ENCODE assay signal across 28 cellular contexts in genomic region chr19:8664671-8665057, GRCh38. TPM values are rescaled to one million over a fixed set of nuclear protein-coding genes. Genes with fewer than 3 reads are reported as not detected.
DNase-seq lines count a peak whose midpoint lies in the region; ATAC-seq and TF ChIP-seq lines count a peak whose summit lies in the region.
"Had no signal": no experiment of that assay in that cellular context is flagged by ENCODE, and none has a peak within 500 bp of the region (broad histone marks: within the 10 kb centered on the region; RNA-seq: fewer than 3 reads in every experiment).

No MANE protein-coding gene starts in this region.

- intact Hi-C loops in stomach (cut with DNase I; ENCODE audit: low total_unique reads), result no loop called here

- H3K27me3 ChIP-seq in DND-41 (ENCODE audit: insufficient read depth, low read length, poor library complexity) (no peaks in the 10 kb centered on the region), stomach (peaks cover 3 to 47% (median 4%) of the 10 kb centered on the region in 3 donors)
- H3K27me3 ChIP-seq: adrenal gland, brain microvascular endothelial cell, foreskin keratinocyte, uterus had no signal

- peak overlapping the region; percentile 58 for H3K27ac Mint-ChIP-seq in activated CD8-positive, alpha-beta memory T cell treated with anti-CD3 and anti-CD28 coated beads, Interleukin-2, amount 10 ng/mL, durations not matched to agents 7 days and 5 days
- no peak overlapping the region for H3K27ac Mint-ChIP-seq in activated T-helper 17 cell treated with anti-CD3 and anti-CD28 coated beads, Interleukin-2, amount 50 U/mL, for 72 hours
- H3K27ac Mint-ChIP-seq in natural killer cell treated with Interleukin-12 subunit alpha and Interleukin-12 subunit beta and Interleukin-15 and Interleukin-18, amount 100 ng/mL, for 72 hours, result peak overlapping the region; percentile 35 to 37

- 60 to 87% (median 69%) methylated on average over 2 to 4 of the region's 4 CpGs for WGBS in stomach, 5 donors

- no peaks in the 10 kb centered on the region for H3K9me3 ChIP-seq in DND-41 (ENCODE audit: insufficient read depth, low read length, severe bottlenecking)
- peaks cover 0 to 6% (median 0%) of the 10 kb centered on the region in 4 donors for H3K9me3 ChIP-seq in stomach
- H3K9me3 ChIP-seq: adrenal gland, uterus had no signal

- H3K36me3 ChIP-seq in DND-41 (ENCODE audit: insufficient read depth, low read length), result no peaks in the 10 kb centered on the region
- H3K36me3 ChIP-seq in stomach, result no peaks in the 10 kb centered on the region
- H3K36me3 ChIP-seq: adrenal gland, brain microvascular endothelial cell, heart right ventricle, uterus had no signal

- peak overlapping the region; percentile 54 for H2AFZ ChIP-seq in DND-41 (ENCODE audit: low read depth, low read length)

- no peak for TF ChIP-seq POLR2A in stomach (IDR thresholded peaks at IDR 0.05)

- H3K4me2 ChIP-seq in DND-41 (ENCODE audit: insufficient read depth, low read length), result peak overlapping the region; percentile 54

- no peaks in the 10 kb centered on the region for H3K79me2 ChIP-seq in DND-41 (ENCODE audit: insufficient read depth, low read length)

- TF ChIP-seq EP300 in stomach (IDR thresholded peaks at IDR 0.05), result no peak

- peaks cover 54% of the 10 kb centered on the region for H3K4me1 Mint-ChIP-seq in activated CD8-positive, alpha-beta memory T cell treated with anti-CD3 and anti-CD28 coated beads, Interleukin-2, amount 10 ng/mL, durations not matched to agents 7 days and 5 days
- H3K4me1 Mint-ChIP-seq in activated T-helper 17 cell treated with anti-CD3 and anti-CD28 coated beads, Interleukin-2, amount 50 U/mL, for 72 hours, result peaks cover 18% of the 10 kb centered on the region
- H3K4me1 Mint-ChIP-seq in natural killer cell treated with Interleukin-12 subunit alpha and Interleukin-12 subunit beta and Interleukin-15 and Interleukin-18, amount 100 ng/mL, for 72 hours (ENCODE audit: low read depth in 2 of 2), result peaks cover 55 to 57% of the 10 kb centered on the region in 2 donors

- H3K9ac ChIP-seq in DND-41 (ENCODE audit: low read depth, low read length), result peak overlapping the region; percentile 51

- H4K20me1 ChIP-seq in DND-41 (ENCODE audit: insufficient read depth, low read length), result no peaks in the 10 kb centered on the region

- no peak for DNase-seq in activated CD8-positive, alpha-beta memory T cell treated with anti-CD3 and anti-CD28 coated beads, Interleukin-2, amount 10 ng/mL, durations not matched to agents 7 days and 5 days
- DNase-seq in activated CD8-positive, alpha-beta memory T cell treated with anti-CD3 and anti-CD28 coated beads for 24 hours, result no peak
- no peak for DNase-seq in DND-41
- no peak for DNase-seq in natural killer cell treated with Interleukin-12 subunit alpha and Interleukin-12 subunit beta and Interleukin-15 and Interleukin-18, amount 100 ng/mL, for 72 hours (ENCODE audit: low spot score)
- no peak for DNase-seq in HUDEP-2 (lab: John Stamatoyannopoulos, UW; ENCODE audit: unreplicated experiment in 76 of 76)
- DNase-seq in stomach, result no peak
- no peak for DNase-seq in DMS153 treated with DMSO at 0.1 percent for 48 hours (lab: John Stamatoyannopoulos, UW; ENCODE audit: unreplicated experiment)
- DNase-seq: activated CD4-positive, CD25-positive, alpha-beta regulatory T cell treated with anti-CD3 and anti-CD28 coated beads, Interleukin-2, amount 50 U/mL, for 72 hours; brain microvascular endothelial cell; foreskin keratinocyte; heart right ventricle; left cardiac atrium; mammary epithelial cell; NCI-H1436 treated with DMSO at 0.1 percent for 48 hours; NCI-H2107; OCI-M1; uterus had no signal

- CTCF ChIA-PET in activated CD8-positive, alpha-beta memory T cell treated with anti-CD3 and anti-CD28 coated beads, Interleukin-2, amount 10 ng/mL, durations not matched to agents 7 days and 5 days (lab: Charles Lee), result interaction anchor here (0.6 to 7.2 kb wide), 5 partner anchors 10 to 36 kb away, joined by 3 to 41 read pairs (median 8); partner anchors contain the start of gene ACTL9

- no peak overlapping the region for H3K4me3 Mint-ChIP-seq in activated CD8-positive, alpha-beta memory T cell treated with anti-CD3 and anti-CD28 coated beads, Interleukin-2, amount 10 ng/mL, durations not matched to agents 7 days and 5 days
- H3K4me3 Mint-ChIP-seq in activated T-helper 17 cell treated with anti-CD3 and anti-CD28 coated beads, Interleukin-2, amount 50 U/mL, for 72 hours, result peak overlapping the region; percentile 2
- H3K4me3 Mint-ChIP-seq in natural killer cell treated with Interleukin-12 subunit alpha and Interleukin-12 subunit beta and Interleukin-15 and Interleukin-18, amount 100 ng/mL, for 72 hours, result peak overlapping the region; percentile 38

- peak overlapping the region; percentile 79 for H3K27ac ChIP-seq in DND-41 (ENCODE audit: low read length)
- no peak overlapping the region for H3K27ac ChIP-seq in stomach
- H3K27ac ChIP-seq: adrenal gland, brain microvascular endothelial cell, foreskin keratinocyte, uterus had no signal

- H3K27me3 Mint-ChIP-seq in activated CD8-positive, alpha-beta memory T cell treated with anti-CD3 and anti-CD28 coated beads, Interleukin-2, amount 10 ng/mL, durations not matched to agents 7 days and 5 days, result peaks cover 2% of the 10 kb centered on the region
- H3K27me3 Mint-ChIP-seq in activated T-helper 17 cell treated with anti-CD3 and anti-CD28 coated beads, Interleukin-2, amount 50 U/mL, for 72 hours, result no peaks in the 10 kb centered on the region
- H3K27me3 Mint-ChIP-seq in natural killer cell treated with Interleukin-12 subunit alpha and Interleukin-12 subunit beta and Interleukin-15 and Interleukin-18, amount 100 ng/mL, for 72 hours, result no peaks in the 10 kb centered on the region

- TF ChIP-seq CTCF in DND-41 (IDR thresholded peaks at IDR 0.05; ENCODE audit: borderline replicate concordance, extremely low read depth, low read length, poor library complexity, severe bottlenecking) (no peak), stomach (IDR thresholded peaks at IDR 0.05) (no peak)

- H3K4me1 ChIP-seq in DND-41 (ENCODE audit: insufficient read depth, low read length) (peaks cover 62% of the 10 kb centered on the region), stomach (no peaks in the 10 kb centered on the region)
- H3K4me1 ChIP-seq: adrenal gland, foreskin keratinocyte, uterus had no signal

- H3K4me3 ChIP-seq in DND-41 (ENCODE audit: low read depth in 1 of 2, low read length in 2 of 2) (peak overlapping the region in 1 of 2 experiments; percentile 36; a peak in 2 of 4 replicates), stomach (no peak overlapping the region)
- H3K4me3 ChIP-seq: adrenal gland, heart right ventricle, skin epidermis, uterus had no signal

- peak; percentile 10 for ATAC-seq in activated CD8-positive, alpha-beta memory T cell treated with anti-CD3 and anti-CD28 coated beads, Interleukin-2, amount 10 ng/mL, durations not matched to agents 7 days and 5 days
- no peak for ATAC-seq in DND-41 (ENCODE audit: insufficient read depth, low read depth)
- no peak for ATAC-seq in activated T-helper 17 cell treated with anti-CD3 and anti-CD28 coated beads, Interleukin-2, amount 50 U/mL, for 72 hours (replicated peaks)
- no peak for ATAC-seq in natural killer cell treated with Interleukin-12 subunit alpha and Interleukin-12 subunit beta and Interleukin-15 and Interleukin-18, amount 100 ng/mL, for 72 hours
- ATAC-seq: esophagus mucosa, foreskin keratinocyte, heart right ventricle, left cardiac atrium had no signal

- H3K36me3 Mint-ChIP-seq in activated CD8-positive, alpha-beta memory T cell treated with anti-CD3 and anti-CD28 coated beads, Interleukin-2, amount 10 ng/mL, durations not matched to agents 7 days and 5 days, result peaks cover 11% of the 10 kb centered on the region
- H3K36me3 Mint-ChIP-seq in activated T-helper 17 cell treated with anti-CD3 and anti-CD28 coated beads, Interleukin-2, amount 50 U/mL, for 72 hours (ENCODE audit: low read depth), result no peaks in the 10 kb centered on the region
- no peaks in the 10 kb centered on the region for H3K36me3 Mint-ChIP-seq in natural killer cell treated with Interleukin-12 subunit alpha and Interleukin-12 subunit beta and Interleukin-15 and Interleukin-18, amount 100 ng/mL, for 72 hours
- H3K36me3 Mint-ChIP-seq: IgD-negative memory B cell had no signal

- peaks cover 3% of the 10 kb centered on the region for H3K9me3 Mint-ChIP-seq in activated CD8-positive, alpha-beta memory T cell treated with anti-CD3 and anti-CD28 coated beads, Interleukin-2, amount 10 ng/mL, durations not matched to agents 7 days and 5 days (ENCODE audit: low read depth)
- peaks cover 5% of the 10 kb centered on the region for H3K9me3 Mint-ChIP-seq in activated T-helper 17 cell treated with anti-CD3 and anti-CD28 coated beads, Interleukin-2, amount 50 U/mL, for 72 hours
- no peaks in the 10 kb centered on the region for H3K9me3 Mint-ChIP-seq in natural killer cell treated with Interleukin-12 subunit alpha and Interleukin-12 subunit beta and Interleukin-15 and Interleukin-18, amount 100 ng/mL, for 72 hours

RNA-seq across cellular contexts. Expression of gene ACTL9, which starts 33.9 kb away (rescaled TPM):
- total RNA-seq in activated CD8-positive, alpha-beta memory T cell treated with anti-CD3 and anti-CD28 coated beads, Interleukin-2, amount 10 ng/mL, durations not matched to agents 7 days and 5 days, result not detected
- total RNA-seq in activated T-helper 17 cell treated with anti-CD3 and anti-CD28 coated beads, Interleukin-2, amount 50 U/mL, for 72 hours, result not detected
- not detected for total RNA-seq in natural killer cell treated with Interleukin-12 subunit alpha and Interleukin-12 subunit beta and Interleukin-15 and Interleukin-18, amount 100 ng/mL, for 72 hours
- total RNA-seq in stomach, result not detected
- not detected for polyA plus RNA-seq in stomach
- total RNA-seq: A673; activated T-helper 2 cell treated with anti-CD3 and anti-CD28 coated beads, Interferon-gamma antibody, Interleukin-2, Interleukin-4, amounts not matched to agents 10 μg/mL and 5 μg/mL and 100 μg/mL, durations not matched to agents 14 hours and 24 hours and 36 hours; adrenal gland; esophagus mucosa; foreskin keratinocyte; heart right ventricle; left cardiac atrium; mammary epithelial cell; myocyte; NCI-H460; osteoblast; temporal lobe; uterus had no signal
- polyA plus RNA-seq: adrenal gland, foreskin keratinocyte, heart right ventricle, IgD-negative memory B cell, mammary epithelial cell had no signal

RNA-seq across cellular contexts. Expression of gene NFILZ, which starts 34.2 kb away (rescaled TPM):
- not detected for total RNA-seq in activated CD8-positive, alpha-beta memory T cell treated with anti-CD3 and anti-CD28 coated beads, Interleukin-2, amount 10 ng/mL, durations not matched to agents 7 days and 5 days
- not detected for total RNA-seq in activated T-helper 17 cell treated with anti-CD3 and anti-CD28 coated beads, Interleukin-2, amount 50 U/mL, for 72 hours
- total RNA-seq in natural killer cell treated with Interleukin-12 subunit alpha and Interleukin-12 subunit beta and Interleukin-15 and Interleukin-18, amount 100 ng/mL, for 72 hours, result not detected
- total RNA-seq in stomach, result not detected
- not detected for polyA plus RNA-seq in stomach
- total RNA-seq: A673; activated T-helper 2 cell treated with anti-CD3 and anti-CD28 coated beads, Interferon-gamma antibody, Interleukin-2, Interleukin-4, amounts not matched to agents 10 μg/mL and 5 μg/mL and 100 μg/mL, durations not matched to agents 14 hours and 24 hours and 36 hours; adrenal gland; esophagus mucosa; foreskin keratinocyte; heart right ventricle; left cardiac atrium; mammary epithelial cell; myocyte; NCI-H460; osteoblast; temporal lobe; uterus had no signal
- polyA plus RNA-seq: adrenal gland, foreskin keratinocyte, heart right ventricle, IgD-negative memory B cell, mammary epithelial cell had no signal

RNA-seq across cellular contexts. Expression of gene ADAMTS10, which starts 54.1 kb away (rescaled TPM):
- total RNA-seq in activated CD8-positive, alpha-beta memory T cell treated with anti-CD3 and anti-CD28 coated beads, Interleukin-2, amount 10 ng/mL, durations not matched to agents 7 days and 5 days, result 1 to 10 TPM; 1.2 to 3.3 TPM
- 1 to 10 TPM; 2.5 to 7.4 TPM for total RNA-seq in activated T-helper 17 cell treated with anti-CD3 and anti-CD28 coated beads, Interleukin-2, amount 50 U/mL, for 72 hours
- total RNA-seq in natural killer cell treated with Interleukin-12 subunit alpha and Interleukin-12 subunit beta and Interleukin-15 and Interleukin-18, amount 100 ng/mL, for 72 hours, result 10 to 100 TPM in 1 of 2 donors, 1 to 10 TPM in 1; 8.2 to 11.3 TPM
- 10 to 100 TPM in 3 of 5 donors, 1 to 10 TPM in 2; 2.3 to 28.5 (median 12.8) TPM for total RNA-seq in stomach
- 1 to 10 TPM; 1.9 to 6.6 (median 5.7) TPM for polyA plus RNA-seq in stomach
- total RNA-seq: foreskin keratinocyte had no signal
- polyA plus RNA-seq: foreskin keratinocyte, IgD-negative memory B cell, mammary epithelial cell had no signal

RNA-seq across cellular contexts. Expression of gene OR2Z1, which starts 56.8 kb away (rescaled TPM):
- total RNA-seq in activated CD8-positive, alpha-beta memory T cell treated with anti-CD3 and anti-CD28 coated beads, Interleukin-2, amount 10 ng/mL, durations not matched to agents 7 days and 5 days, result not detected
- not detected for total RNA-seq in activated T-helper 17 cell treated with anti-CD3 and anti-CD28 coated beads, Interleukin-2, amount 50 U/mL, for 72 hours
- not detected for total RNA-seq in natural killer cell treated with Interleukin-12 subunit alpha and Interleukin-12 subunit beta and Interleukin-15 and Interleukin-18, amount 100 ng/mL, for 72 hours
- total RNA-seq in stomach, result not detected
- not detected for polyA plus RNA-seq in stomach
- total RNA-seq: A673; activated T-helper 2 cell treated with anti-CD3 and anti-CD28 coated beads, Interferon-gamma antibody, Interleukin-2, Interleukin-4, amounts not matched to agents 10 μg/mL and 5 μg/mL and 100 μg/mL, durations not matched to agents 14 hours and 24 hours and 36 hours; adrenal gland; esophagus mucosa; foreskin keratinocyte; heart right ventricle; left cardiac atrium; mammary epithelial cell; myocyte; NCI-H460; osteoblast; temporal lobe; uterus had no signal
- polyA plus RNA-seq: adrenal gland, foreskin keratinocyte, heart right ventricle, IgD-negative memory B cell, mammary epithelial cell had no signal
